Comparison of ENCODE assay signal across 8 cellular contexts in the genomic region with DNA sequence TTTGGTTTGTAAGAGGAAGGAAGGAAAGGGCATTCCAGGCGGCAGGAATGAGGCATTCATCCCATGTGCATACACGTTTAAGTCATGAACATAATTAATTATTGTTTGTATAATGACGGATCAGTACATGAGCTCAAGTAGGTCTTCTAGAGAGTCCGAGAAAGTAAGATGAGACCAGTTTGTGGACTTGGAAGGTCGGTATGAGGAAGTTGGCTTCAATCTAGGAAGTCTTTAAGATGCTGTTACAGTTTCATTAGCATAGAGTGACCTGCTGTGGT. TPM values are rescaled to one million over a fixed set of nuclear protein-coding genes. Genes with fewer than 3 reads are reported as not detected.
DNase-seq lines count a peak whose midpoint lies in the region; ATAC-seq, FAIRE-seq and TF ChIP-seq lines count a peak whose summit lies in the region.
"Had no signal": no experiment of that assay in that cellular context is flagged by ENCODE, and none has a peak within 500 bp of the region (broad histone marks: within the 10 kb centered on the region; RNA-seq: fewer than 3 reads in every experiment).

No MANE protein-coding gene starts in this region.

- CTCF ChIA-PET in K562 (lab: Yijun Ruan, JAX; ENCODE audit: low intra/inter-chr PET ratio): no interaction called here

- H3K9me1 ChIP-seq in K562 (ENCODE audit: control insufficient read depth, insufficient read depth, low read length): no peaks in the 10 kb centered on the region

- no peak for TF ChIP-seq EP300 in K562 (IDR thresholded peaks at IDR 0.05; ENCODE audit: low read length)

- H3K79me2 ChIP-seq in DOHH2 (ENCODE audit: control insufficient read depth, low read length) (peaks cover 100% of the 10 kb centered on the region), K562 (ENCODE audit: control insufficient read depth, insufficient read depth, low read length) (peaks cover 97% of the 10 kb centered on the region)

- ATAC-seq in K562: no peak
- no peak for ATAC-seq in GM18870 (IDR thresholded peaks at IDR 0.05; ENCODE audit: unreplicated experiment)

- H3K27me3 ChIP-seq in DOHH2 (ENCODE audit: control insufficient read depth, low read length) (no peaks in the 10 kb centered on the region), K562 (ENCODE audit: control insufficient read depth in 2 of 2, insufficient read depth in 2 of 2, low read length in 2 of 2) (no peaks in the 10 kb centered on the region)

- H3K4me1 ChIP-seq in DOHH2 (ENCODE audit: control insufficient read depth, low read length) (peaks cover 53% of the 10 kb centered on the region), K562 (replicated peaks in 1 of 2; ENCODE audit: control insufficient read depth in 2 of 2, insufficient read depth in 2 of 2, low read length in 2 of 2) (peaks cover 3 to 22% of the 10 kb centered on the region in 2 experiments; a peak in 4 of 5 replicates)

- no peak for TF ChIP-seq RAD21 in K562 (CRISPR knock-in tag; conservative IDR thresholded peaks at IDR 0.05 in 1 of 2, IDR thresholded peaks at IDR 0.05 in 1 of 2)

- POLR2A ChIA-PET in K562 (lab: Yijun Ruan, JAX): interaction anchor here (1.5 kb wide), 1 partner anchor 15 kb away, joined by 6 read pairs; no protein-coding TSS in a partner anchor

- no peak for FAIRE-seq in K562 (lab: Jason Lieb, UNC)

- intact Hi-C loops in K562 (cut with micrococcal nuclease): no loop called here

- TF ChIP-seq CTCF in DOHH2 (IDR thresholded peaks at IDR 0.05; ENCODE audit: low read depth, low read length, poor library complexity, severe bottlenecking) (no peak), K562 (IDR thresholded peaks at IDR 0.05 in 2 of 3, conservative IDR thresholded peaks at IDR 0.05 in 1 of 3; ENCODE audit: insufficient read depth in 2 of 3, low read depth in 1 of 3, low read length in 3 of 3) (no peak), nephron (IDR thresholded peaks at IDR 0.05; ENCODE audit: unreplicated experiment in 3 of 3) (no peak)

- H3K9me3 Mint-ChIP-seq in nephron: no peaks in the 10 kb centered on the region

- H3K9me2 ChIP-seq in DOHH2 (replicated peaks; ENCODE audit: control insufficient read depth, low read length): no peaks in the 10 kb centered on the region

- peaks cover 32% of the 10 kb centered on the region for H3K4me1 Mint-ChIP-seq in nephron

- H3K36me3 Mint-ChIP-seq in nephron (ENCODE audit: low read depth): peaks cover 16% of the 10 kb centered on the region

- 84% methylated on average over 5 of the region's 5 CpGs for WGBS in K562 (ENCODE audit: insufficient coverage, low coverage, missing lambda C conversion rate)

- in situ Hi-C loops in K562 (cut with MboI): no loop called here

- peak overlapping the region in 2 of 3 experiments; percentile 5 to 47 for H3K27ac Mint-ChIP-seq in nephron

- no TSS peak for BruUV-seq in K562 (replicated peaks; lab: Mats Ljungman, UMichigan)

- H3K9me3 ChIP-seq in DOHH2 (ENCODE audit: control insufficient read depth, insufficient read depth, low read length) (no peaks in the 10 kb centered on the region), K562 (replicated peaks; ENCODE audit: control insufficient read depth, insufficient read depth, low read depth, low read length) (peaks cover 12% of the 10 kb centered on the region)

- H2AFZ ChIP-seq in K562 (ENCODE audit: low read depth, low read length): no peak overlapping the region

- DNase-seq in Kasumi-1 (lab: John Stamatoyannopoulos, UW) (peak; percentile 31 to 54), K562 (ENCODE audit: extremely low read depth in 1 of 4, low spot score in 3 of 4) (no peak), NCI-H2171 treated with DMSO at 0.1 percent for 48 hours (lab: John Stamatoyannopoulos, UW) (no peak), NCI-H2081 treated with DMSO at 0.1 percent for 48 hours (lab: John Stamatoyannopoulos, UW) (no peak)
- DNase-seq: stimulated activated CD8-positive, alpha-beta memory T cell treated with anti-CD3 and anti-CD28 coated beads, Interleukin-4, amount 100 ng/mL, for 48 hours had no signal

- H3K4me3 ChIP-seq in DOHH2 (ENCODE audit: low read length) (peak overlapping the region; percentile 99), K562 (no peak overlapping the region)

- H3K4me2 ChIP-seq in DOHH2 (ENCODE audit: low read length) (peak overlapping the region; percentile 94), K562 (ENCODE audit: insufficient read depth, low read length) (peak overlapping the region; percentile 98)

- H3K27ac ChIP-seq in DOHH2 (ENCODE audit: low read depth, low read length) (no peak overlapping the region), K562 (ENCODE audit: extremely low read depth, low read depth, low read length) (no peak overlapping the region; the same call in 2 of the 3 replicates)

- no peaks in the 10 kb centered on the region for H3K27me3 Mint-ChIP-seq in nephron (ENCODE audit: low read depth)

- no peak for TF ChIP-seq POLR2A in K562 (conservative IDR thresholded peaks at IDR 0.05)

- peaks cover 50% of the 10 kb centered on the region for H3K36me3 ChIP-seq in DOHH2 (ENCODE audit: control insufficient read depth, low read length)
- peaks cover 52% of the 10 kb centered on the region for H3K36me3 ChIP-seq in K562 (ENCODE audit: control insufficient read depth, insufficient read depth, low read length)

- H4K20me1 ChIP-seq in DOHH2 (ENCODE audit: control insufficient read depth, insufficient read depth, low read depth, low read length) (peaks cover 31% of the 10 kb centered on the region), K562 (replicated peaks; ENCODE audit: control insufficient read depth, insufficient read depth, low read length) (no peaks in the 10 kb centered on the region; the same call in 1 of the 2 replicates)

- no peaks in the 10 kb centered on the region; the same call in 1 of the 2 replicates for H3F3A ChIP-seq in DOHH2 (ENCODE audit: control insufficient read depth, insufficient read depth)

- H3K4me3 Mint-ChIP-seq in nephron: peak overlapping the region; percentile 91 to 98 (median 93)

- no peak overlapping the region for H3K9ac ChIP-seq in K562 (ENCODE audit: insufficient read depth in 1 of 2, low read depth in 2 of 2, low read length in 2 of 2)

TF ChIP-seq in K562, 482 proteins besides CTCF, POLR2A, EP300 and RAD21 (continues in another document):
- TF ChIP-seq ZNF766 (CRISPR knock-in tag; conservative IDR thresholded peaks at IDR 0.05) (no peak), ARNT (IDR thresholded peaks at IDR 0.05) (no peak), TBL1XR1 (IDR thresholded peaks at IDR 0.05; ENCODE audit: low read length in 2 of 2) (no peak), CHCHD3 (CRISPR knock-in tag; IDR thresholded peaks at IDR 0.05) (no peak), ZNF165 (CRISPR knock-in tag; IDR thresholded peaks at IDR 0.05; ENCODE audit: borderline replicate concordance) (no peak)

RNA-seq across cellular contexts. Expression of gene GTF3C4, which starts 2.1 kb away (rescaled TPM):
- 9.6 and 14.4 TPM in 2 replicates for total RNA-seq in K562 (2011; cell fraction: chromatin; rRNA removed; ENCODE audit: low replicate concordance)
- 6.2 and 7.0 TPM in 2 replicates for total RNA-seq in K562 (2011; cell fraction: nucleolus; rRNA removed)
- total RNA-seq in K562 (2011; cell fraction: nucleoplasm; rRNA removed): 9.5 and 16.4 TPM in 2 replicates
- 12.2 and 14.7 TPM in 2 replicates for total RNA-seq in K562 (2014; rRNA removed)
- total RNA-seq in K562 (2014; rRNA removed; fragmentation: Illumina TruSeq; extraction: Trizol): 15.0 and 15.6 TPM in 2 replicates
- 14.5 and 15.8 TPM in 2 replicates for total RNA-seq in K562 (2015; rRNA removed; fragmentation: Illumina TruSeq; extraction: Trizol)
- 20.0 and 20.3 TPM in 2 replicates for total RNA-seq in K562 (2021)
- 5.8 and 8.2 TPM in 2 replicates for polyA plus RNA-seq in K562 (2011; rRNA removed)
- 5.0 and 5.4 TPM in 2 replicates for polyA plus RNA-seq in K562 (2011; cell fraction: cytosol; rRNA removed)
- polyA plus RNA-seq in K562 (2011; cell fraction: nucleus; rRNA removed): 2.9 and 5.4 TPM in 2 replicates
- polyA plus RNA-seq in K562 (2012): 7.8 and 11.5 TPM in 2 replicates
- 16.0 and 17.2 TPM in 2 replicates for polyA plus RNA-seq in K562 (2014; fragmentation: Illumina TruSeq; extraction: Trizol)
- 1 to 10 TPM; 3.9 to 5.8 TPM for polyA plus RNA-seq in K562 (2014; fragmentation: Nextera tagmentation; extraction: Ambion mirVana)
- 8.7 and 8.8 TPM in 2 replicates for polyA plus RNA-seq in K562 (2014; rRNA removed)
- polyA minus RNA-seq in K562 (2011; rRNA and poly(A)+ RNA removed): 12.4 and 14.0 TPM in 2 replicates
- polyA minus RNA-seq in K562 (2011; cell fraction: cytosol; rRNA and poly(A)+ RNA removed): 10.8 and 11.4 TPM in 2 replicates
- 6.1 and 6.8 TPM in 2 replicates for polyA minus RNA-seq in K562 (2011; cell fraction: nucleus; rRNA and poly(A)+ RNA removed)

RNA-seq across cellular contexts. Expression of gene DDX31, which starts 2.6 kb away (rescaled TPM):
- 53.2 and 54.3 TPM in 2 replicates for total RNA-seq in K562 (2011; cell fraction: chromatin; rRNA removed; ENCODE audit: low replicate concordance)
- 31.5 TPM in 2 replicates for total RNA-seq in K562 (2011; cell fraction: nucleolus; rRNA removed)
- 30.5 and 32.8 TPM in 2 replicates for total RNA-seq in K562 (2011; cell fraction: nucleoplasm; rRNA removed)
- total RNA-seq in K562 (2014; rRNA removed) (14.5 and 19.0 TPM in 2 replicates), K562 (2014; rRNA removed; fragmentation: Illumina TruSeq; extraction: Trizol) (18.4 and 19.1 TPM in 2 replicates), K562 (2015; rRNA removed; fragmentation: Illumina TruSeq; extraction: Trizol) (23.1 and 23.9 TPM in 2 replicates), K562 (2021) (23.9 and 26.4 TPM in 2 replicates)
- polyA plus RNA-seq in K562 (2011; rRNA removed) (19.8 and 24.6 TPM in 2 replicates), K562 (2014; fragmentation: Illumina TruSeq; extraction: Trizol) (19.5 and 22.6 TPM in 2 replicates), K562 (2014; fragmentation: Nextera tagmentation; extraction: Ambion mirVana) (10 to 100 TPM; 11.9 to 18.7 TPM), K562 (2014; rRNA removed) (19.9 and 22.2 TPM in 2 replicates)
- polyA plus RNA-seq in K562 (2011; cell fraction: cytosol; rRNA removed): 12.4 and 12.7 TPM in 2 replicates
- 33.4 and 35.9 TPM in 2 replicates for polyA plus RNA-seq in K562 (2011; cell fraction: nucleus; rRNA removed)
- polyA plus RNA-seq in K562 (2012): 10.2 and 16.2 TPM in 2 replicates
- polyA minus RNA-seq in K562 (2011; rRNA and poly(A)+ RNA removed): 27.0 and 29.9 TPM in 2 replicates
- 10.7 and 13.6 TPM in 2 replicates for polyA minus RNA-seq in K562 (2011; cell fraction: cytosol; rRNA and poly(A)+ RNA removed)
- 20.9 and 33.8 TPM in 2 replicates for polyA minus RNA-seq in K562 (2011; cell fraction: nucleus; rRNA and poly(A)+ RNA removed)

Comparison
In these comparisons a context has a peak if more than half of its experiments do, and no peak if none do; other contexts are left out.
1. DNase-seq: peak in Kasumi-1 (2 of 2); none in K562 (0 of 4), NCI-H2171 treated with DMSO at 0.1 percent for 48 hours (single experiment) and NCI-H2081 treated with DMSO at 0.1 percent for 48 hours (single experiment).